ENCODE assay signal across 1 cellular context in genomic region chr17:45338996-45339535, GRCh38.
TF ChIP-seq lines count a peak whose summit lies in the region.

No MANE protein-coding gene starts in this region.

TF ChIP-seq in SK-N-SH treated with all-trans-retinoic acid at 6 μM for 48 hours, 23 proteins besides CTCF, POLR2A, EP300 and RAD21 (continued from another document):
- TF ChIP-seq ISL1 (CRISPR knock-in tag; IDR thresholded peaks at IDR 0.05) (no peak), PATZ1 (CRISPR knock-in tag; IDR thresholded peaks at IDR 0.05; ENCODE audit: borderline replicate concordance) (no peak)
